ENCODE assay signal across 36 cellular contexts in genomic region chrX:6812087-6812486, GRCh38.
DNase-seq lines count a peak whose midpoint lies in the region; ATAC-seq, FAIRE-seq and TF ChIP-seq lines count a peak whose summit lies in the region.
"Had no signal": no experiment of that assay in that cellular context is flagged by ENCODE, and none has a peak within 500 bp of the region (broad histone marks: within the 10 kb centered on the region; RNA-seq: fewer than 3 reads in every experiment).

No MANE protein-coding gene starts in this region.

- TF ChIP-seq CTCF in H9 (conservative IDR thresholded peaks at IDR 0.05) = no peak
- no peak for TF ChIP-seq CTCF in bronchial epithelial cell (IDR thresholded peaks at IDR 0.05; ENCODE audit: insufficient read depth, low read length, severe bottlenecking)
- TF ChIP-seq CTCF in neural cell (IDR thresholded peaks at IDR 0.05; ENCODE audit: poor library complexity, severe bottlenecking) = no peak
- TF ChIP-seq CTCF in left lung (IDR thresholded peaks at IDR 0.05) = no peak
- no peak for TF ChIP-seq CTCF in tibial nerve (IDR thresholded peaks at IDR 0.05)
- TF ChIP-seq CTCF in RWPE1 (conservative IDR thresholded peaks at IDR 0.05; ENCODE audit: low read depth) = no peak

- H4K8ac ChIP-seq in H9 (replicated peaks; ENCODE audit: insufficient read length, low read depth, low read length) = no peak overlapping the region

- H3K36me3 Mint-ChIP-seq in H9 (ENCODE audit: insufficient read depth in 1 of 3, low read depth in 3 of 3) = no peaks in the 10 kb centered on the region; a peak in 2 of 7 replicates
- H3K36me3 Mint-ChIP-seq: CD14-positive monocyte; CD4-positive, alpha-beta memory T cell; CD4-positive, CD25-positive, alpha-beta regulatory T cell; CD8-positive, alpha-beta memory T cell; CD8-positive, alpha-beta T cell had no signal

- no peaks in the 10 kb centered on the region for H3K9me3 Mint-ChIP-seq in H9
- H3K9me3 Mint-ChIP-seq: CD4-positive, alpha-beta T cell; CD8-positive, alpha-beta T cell had no signal

- no peak overlapping the region for H3K4ac ChIP-seq in H9 (ENCODE audit: low read depth, low read length)

- POLR2A ChIA-PET in RWPE1 (lab: Yijun Ruan, JAX; ENCODE audit: low non-redundant PET) = no interaction called here

- TF ChIP-seq EP300 in neural cell (conservative IDR thresholded peaks at IDR 0.05; ENCODE audit: poor library complexity, severe bottlenecking) = peak; percentile 94
- no peak for TF ChIP-seq EP300 in tibial nerve (IDR thresholded peaks at IDR 0.05)

- H3K14ac ChIP-seq in H9 (ENCODE audit: insufficient read depth, low read length) = no peak overlapping the region

- ATAC-seq in left lung = no peak
- ATAC-seq: A549; CD8-positive, alpha-beta T cell had no signal

- no peak overlapping the region for H3K18ac ChIP-seq in H9 (ENCODE audit: insufficient read length, low read depth, low read length)

- H3K4me1 Mint-ChIP-seq in H9 = peaks cover 12 to 14% of the 10 kb centered on the region in 2 experiments
- H3K4me1 Mint-ChIP-seq: B cell; CD14-positive monocyte; CD4-positive, alpha-beta memory T cell; CD4-positive, CD25-positive, alpha-beta regulatory T cell; CD8-positive, alpha-beta memory T cell had no signal

- H3K36me3 ChIP-seq in bronchial epithelial cell (ENCODE audit: control insufficient read depth, insufficient read depth, low read length) = no peaks in the 10 kb centered on the region
- H3K36me3 ChIP-seq in neural cell (ENCODE audit: insufficient read depth, low read length) = no peaks in the 10 kb centered on the region
- H3K36me3 ChIP-seq in left lung = no peaks in the 10 kb centered on the region
- H3K36me3 ChIP-seq in tibial nerve = no peaks in the 10 kb centered on the region
- H3K36me3 ChIP-seq: BE2C; BLaER1; BLaER1 treated with 17β-estradiol and CSF1 and Interleukin-3, amounts not matched to agents 10 nM and 100 nM had no signal

- DNase-seq in H9 (no peak), bronchial epithelial cell (ENCODE audit: low read depth) (no peak), putamen (ENCODE audit: low spot score) (peak; percentile 39), NCI-H1105 (lab: John Stamatoyannopoulos, UW) (no peak), left lung (no peak), tibial nerve (ENCODE audit: low spot score in 2 of 2) (no peak), RWPE1 (ENCODE audit: low spot score) (no peak)
- DNase-seq: 8988T; ACHN; AML-193; BE2C; C1 segment of cervical spinal cord; Caco-2; Calu3; CD4-positive, alpha-beta memory T cell; CD4-positive, alpha-beta T cell; CD4-positive, CD25-positive, alpha-beta regulatory T cell; CD8-positive, alpha-beta memory T cell; CD8-positive, alpha-beta T cell; COR-L47; DMS 273 treated with DMSO at 0.1 percent for 48 hours; DMS153; DMS53; DMS79; DMS79 treated with DMSO at 0.1 percent for 48 hours; DND-41; EL had no signal

- no peak overlapping the region for H4K91ac ChIP-seq in H9 (ENCODE audit: insufficient read length, low read depth, low read length)

- no peak overlapping the region for H3K27ac Mint-ChIP-seq in H9
- H3K27ac Mint-ChIP-seq: B cell; CD14-positive monocyte; CD4-positive, alpha-beta memory T cell; CD4-positive, alpha-beta T cell; CD4-positive, CD25-positive, alpha-beta regulatory T cell; CD8-positive, alpha-beta memory T cell; CD8-positive, alpha-beta T cell had no signal

- no peak overlapping the region for H3K4me3 Mint-ChIP-seq in H9
- H3K4me3 Mint-ChIP-seq: B cell; CD14-positive monocyte; CD4-positive, alpha-beta memory T cell; CD4-positive, alpha-beta T cell; CD4-positive, CD25-positive, alpha-beta regulatory T cell; CD8-positive, alpha-beta memory T cell; CD8-positive, alpha-beta T cell had no signal

- peak; percentile 47 for FAIRE-seq in bronchial epithelial cell (lab: Jason Lieb, UNC)
- FAIRE-seq: A204.1, A549 had no signal

- no peaks in the 10 kb centered on the region for H3K27me3 Mint-ChIP-seq in H9 (ENCODE audit: low read depth)
- H3K27me3 Mint-ChIP-seq: B cell; CD4-positive, alpha-beta memory T cell; CD4-positive, alpha-beta T cell; CD4-positive, CD25-positive, alpha-beta regulatory T cell; CD8-positive, alpha-beta memory T cell had no signal

- H3K27ac ChIP-seq in H9 (ENCODE audit: insufficient read length, low read depth, low read length) (no peak overlapping the region), neural cell (ENCODE audit: low read length) (peak overlapping the region; percentile 71), left lung (no peak overlapping the region), tibial nerve (no peak overlapping the region), RWPE1 (no peak overlapping the region)
- H3K27ac ChIP-seq: 22Rv1; A549; BLaER1; BLaER1 treated with 17β-estradiol and CSF1 and Interleukin-3, amounts not matched to agents 10 nM and 100 nM; C4-2B had no signal

- H2BK120ac ChIP-seq in H9 (ENCODE audit: low read depth, low read length, poor library complexity, severe bottlenecking) = no peak overlapping the region

- H3K56ac ChIP-seq in H9 (ENCODE audit: insufficient read length, low read depth, low read length) = no peak overlapping the region

- peak overlapping the region; percentile 45 for H3T11ph ChIP-seq in H9 (ENCODE audit: low read length)

- H2AFZ ChIP-seq in H9 (ENCODE audit: low read length) (no peak overlapping the region), neural cell (ENCODE audit: low read depth, low read length) (no peak overlapping the region)

- H3K9me2 ChIP-seq in neural cell (ENCODE audit: insufficient read depth, low read length) = no peaks in the 10 kb centered on the region

- H3K4me1 ChIP-seq in H9 (ENCODE audit: insufficient read depth, low read length) (peaks cover 2% of the 10 kb centered on the region), left lung (no peaks in the 10 kb centered on the region), tibial nerve (no peaks in the 10 kb centered on the region)
- H3K4me1 ChIP-seq: A549; BE2C; BLaER1; BLaER1 treated with 17β-estradiol and CSF1 and Interleukin-3, amounts not matched to agents 10 nM and 100 nM; Caco-2 had no signal

- intact Hi-C loops in left lung (cut with DNase I) = no loop called here

- no peak overlapping the region for H2BK5ac ChIP-seq in H9 (ENCODE audit: insufficient read length, low read length)

- CTCF ChIA-PET in RWPE1 (lab: Yijun Ruan, JAX) = interaction anchor here (0.6 kb wide), 1 partner anchor 590 kb away, joined by 3 read pairs; no protein-coding TSS in a partner anchor

- no peak for TF ChIP-seq POLR2A in tibial nerve (IDR thresholded peaks at IDR 0.05)

- H3F3A ChIP-seq in neural cell (ENCODE audit: insufficient read depth, low read length, poor library complexity, severe bottlenecking) = no peaks in the 10 kb centered on the region

- no peak overlapping the region for H3K4me3 ChIP-seq in bronchial epithelial cell (ENCODE audit: low read depth, low read length)
- H3K4me3 ChIP-seq in neural cell (ENCODE audit: low read length) = no peak overlapping the region
- no peak overlapping the region for H3K4me3 ChIP-seq in left lung
- H3K4me3 ChIP-seq in tibial nerve = no peak overlapping the region
- H3K4me3 ChIP-seq: A549; BLaER1; BLaER1 treated with 17β-estradiol and CSF1 and Interleukin-3, amounts not matched to agents 10 nM and 100 nM had no signal

- no peaks in the 10 kb centered on the region for H3K79me2 ChIP-seq in H9 (ENCODE audit: insufficient read depth, low read length)
- H3K79me2 ChIP-seq in neural cell (replicated peaks; ENCODE audit: insufficient read depth, low read length) = no peaks in the 10 kb centered on the region

- H3K27me3 ChIP-seq in H9 (ENCODE audit: insufficient read depth, low read length) = no peaks in the 10 kb centered on the region
- H3K27me3 ChIP-seq in bronchial epithelial cell (ENCODE audit: control insufficient read depth, insufficient read depth, low read length) = no peaks in the 10 kb centered on the region
- H3K27me3 ChIP-seq in neural cell (ENCODE audit: insufficient read depth, low read depth, low read length) = no peaks in the 10 kb centered on the region
- H3K27me3 ChIP-seq in left lung = no peaks in the 10 kb centered on the region
- H3K27me3 ChIP-seq in tibial nerve = no peaks in the 10 kb centered on the region
- H3K27me3 ChIP-seq: BE2C; BLaER1; BLaER1 treated with 17β-estradiol and CSF1 and Interleukin-3, amounts not matched to agents 10 nM and 100 nM had no signal

- no peak overlapping the region for H4K5ac ChIP-seq in H9 (ENCODE audit: insufficient read length, low read depth, low read length)

- no peaks in the 10 kb centered on the region for H3K23me2 ChIP-seq in H9 (ENCODE audit: insufficient read length, low read depth, low read length, poor library complexity, severe bottlenecking)

- TF ChIP-seq RAD21 in neural cell (conservative IDR thresholded peaks at IDR 0.05) = peak; percentile 16

- no CpG with 5 or more reads among the region's 1 CpG for WGBS in H9 (ENCODE audit: extremely low coverage, insufficient read length, low lambda C conversion rate)
- 93 to 96% methylated on average over 1 of the region's 1 CpG for WGBS in tibial nerve, 2 donors

- H2BK15ac ChIP-seq in H9 (ENCODE audit: low read depth, low read length) = no peak overlapping the region

- no peaks in the 10 kb centered on the region for H3K79me1 ChIP-seq in H9 (ENCODE audit: insufficient read depth, low read depth, low read length, poor library complexity, severe bottlenecking)

- H3K4me2 ChIP-seq in H9 (ENCODE audit: insufficient read depth, insufficient read length, low read length) (no peak overlapping the region), neural cell (ENCODE audit: low read length) (no peak overlapping the region)
- H3K4me2 ChIP-seq: A549; BLaER1; BLaER1 treated with 17β-estradiol and CSF1 and Interleukin-3, amounts not matched to agents 10 nM and 100 nM had no signal

- H3K23ac ChIP-seq in H9 (ENCODE audit: insufficient read length, low read depth, low read length) = no peak overlapping the region

- H2AK5ac ChIP-seq in H9 (ENCODE audit: insufficient read length, low read length) = no peak overlapping the region

- H3K9ac ChIP-seq in H9 (ENCODE audit: extremely low read depth, insufficient read length, low read length) (no peak overlapping the region), neural cell (ENCODE audit: low read length) (peak overlapping the region; percentile 16)
- H3K9ac ChIP-seq: BLaER1; BLaER1 treated with 17β-estradiol and CSF1 and Interleukin-3, amounts not matched to agents 10 nM and 100 nM had no signal

- H2BK12ac ChIP-seq in H9 (ENCODE audit: insufficient read length, low read depth, low read length) = peak overlapping the region; percentile 93

- H2BK20ac ChIP-seq in H9 (ENCODE audit: low read depth, low read length, poor library complexity, severe bottlenecking) = no peak overlapping the region

- no peaks in the 10 kb centered on the region for H4K20me1 ChIP-seq in H9 (ENCODE audit: control insufficient read depth, insufficient read depth, insufficient read length)
- H4K20me1 ChIP-seq in neural cell (ENCODE audit: insufficient read depth) = no peaks in the 10 kb centered on the region
- H4K20me1 ChIP-seq: BLaER1; BLaER1 treated with 17β-estradiol and CSF1 and Interleukin-3, amounts not matched to agents 10 nM and 100 nM had no signal

- no peaks in the 10 kb centered on the region for H3K9me3 ChIP-seq in H9 (ENCODE audit: control insufficient read depth, low read depth, low read length)
- H3K9me3 ChIP-seq in neural cell (ENCODE audit: low read length) = no peaks in the 10 kb centered on the region
- H3K9me3 ChIP-seq in left lung = no peaks in the 10 kb centered on the region
- no peaks in the 10 kb centered on the region for H3K9me3 ChIP-seq in tibial nerve
- H3K9me3 ChIP-seq: A549; BE2C; BLaER1; BLaER1 treated with 17β-estradiol and CSF1 and Interleukin-3, amounts not matched to agents 10 nM and 100 nM; Caco-2 had no signal

TF ChIP-seq in neural cell, 6 proteins besides CTCF, POLR2A, EP300 and RAD21 (continues in another document):
- peak; percentile 72 for TF ChIP-seq POLR2AphosphoS5 (IDR thresholded peaks at IDR 0.05)
